In genomic region chr6:157879034-157879872, GRCh38 we compare ENCODE assay signal across 1 cellular context.
TF ChIP-seq lines count a peak whose summit lies in the region.

No MANE protein-coding gene starts in this region.

TF ChIP-seq in GM12878, 131 proteins besides CTCF, POLR2A, EP300 and RAD21 (continued from another document):
- TF ChIP-seq CEBPB (IDR thresholded peaks at IDR 0.05; ENCODE audit: borderline replicate concordance in 1 of 2, low read depth in 2 of 2, low read length in 2 of 2) (no peak), TBL1XR1 (IDR thresholded peaks at IDR 0.05; ENCODE audit: low read depth, low read length) (no peak), ZNF207 (IDR thresholded peaks at IDR 0.05; ENCODE audit: borderline replicate concordance) (no peak), IKZF2 (IDR thresholded peaks at IDR 0.05) (peak; percentile 61 to 74), BRCA1 (IDR thresholded peaks at IDR 0.05; ENCODE audit: low read depth, low read length) (no peak), MTA2 (IDR thresholded peaks at IDR 0.05; ENCODE audit: low read depth) (peak; percentile 67; the same call in 1 of the 2 replicates), SMC3 (IDR thresholded peaks at IDR 0.05; ENCODE audit: borderline replicate concordance, low read length) (no peak), SMAD5 (IDR thresholded peaks at IDR 0.05; ENCODE audit: low read depth) (no peak), CUX1 (IDR thresholded peaks at IDR 0.05; ENCODE audit: insufficient replicate concordance, low read depth, low read length) (peak; percentile 88), SIX5 (IDR thresholded peaks at IDR 0.05; ENCODE audit: low read depth, low read length, severe bottlenecking) (no peak), BHLHE40 (IDR thresholded peaks at IDR 0.05; ENCODE audit: borderline replicate concordance in 1 of 2, low read depth in 2 of 2, low read length in 1 of 2) (peak; percentile 41 to 56; a peak in 3 of 4 replicates), RUNX3 (IDR thresholded peaks at IDR 0.05; ENCODE audit: low read length) (peak; percentile 91), NFYA (IDR thresholded peaks at IDR 0.05; ENCODE audit: borderline replicate concordance, low read depth, low read length) (no peak), SRF (IDR thresholded peaks at IDR 0.05; ENCODE audit: low read depth in 2 of 2, low read length in 2 of 2) (no peak), SMAD1 (IDR thresholded peaks at IDR 0.05; ENCODE audit: low read depth, partially characterized antibody) (no peak), ATF7 (IDR thresholded peaks at IDR 0.05; ENCODE audit: low read depth) (peak; percentile 92), ZNF217 (IDR thresholded peaks at IDR 0.05) (peak; percentile 85; the same call in 1 of the 2 replicates), NFIC (IDR thresholded peaks at IDR 0.05; ENCODE audit: low read depth, low read length) (peak; percentile 82), GABPA (IDR thresholded peaks at IDR 0.05; ENCODE audit: low read depth) (0 out of 2 replicates have a peak, but pooled peaks have one; percentile 26), ATF2 (IDR thresholded peaks at IDR 0.05; ENCODE audit: low read length) (peak; percentile 92), NR2F1 (conservative IDR thresholded peaks at IDR 0.05) (0 out of 2 replicates have a peak, but pooled peaks have one; percentile 32), JUNB (IDR thresholded peaks at IDR 0.05) (peak; percentile 79), MTA3 (IDR thresholded peaks at IDR 0.05; ENCODE audit: borderline replicate concordance, low read length) (peak; percentile 52; the same call in 1 of the 2 replicates), TCF7 (IDR thresholded peaks at IDR 0.05; ENCODE audit: borderline replicate concordance) (no peak), ASH2L (IDR thresholded peaks at IDR 0.05; ENCODE audit: borderline replicate concordance, low read depth) (no peak)
- TF ChIP-seq, protein P1, sequence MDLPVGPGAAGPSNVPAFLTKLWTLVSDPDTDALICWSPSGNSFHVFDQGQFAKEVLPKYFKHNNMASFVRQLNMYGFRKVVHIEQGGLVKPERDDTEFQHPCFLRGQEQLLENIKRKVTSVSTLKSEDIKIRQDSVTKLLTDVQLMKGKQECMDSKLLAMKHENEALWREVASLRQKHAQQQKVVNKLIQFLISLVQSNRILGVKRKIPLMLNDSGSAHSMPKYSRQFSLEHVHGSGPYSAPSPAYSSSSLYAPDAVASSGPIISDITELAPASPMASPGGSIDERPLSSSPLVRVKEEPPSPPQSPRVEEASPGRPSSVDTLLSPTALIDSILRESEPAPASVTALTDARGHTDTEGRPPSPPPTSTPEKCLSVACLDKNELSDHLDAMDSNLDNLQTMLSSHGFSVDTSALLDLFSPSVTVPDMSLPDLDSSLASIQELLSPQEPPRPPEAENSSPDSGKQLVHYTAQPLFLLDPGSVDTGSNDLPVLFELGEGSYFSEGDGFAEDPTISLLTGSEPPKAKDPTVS (IDR thresholded peaks at IDR 0.05; ENCODE audit: low read depth, low read length): no peak
- TF ChIP-seq, protein P2, sequence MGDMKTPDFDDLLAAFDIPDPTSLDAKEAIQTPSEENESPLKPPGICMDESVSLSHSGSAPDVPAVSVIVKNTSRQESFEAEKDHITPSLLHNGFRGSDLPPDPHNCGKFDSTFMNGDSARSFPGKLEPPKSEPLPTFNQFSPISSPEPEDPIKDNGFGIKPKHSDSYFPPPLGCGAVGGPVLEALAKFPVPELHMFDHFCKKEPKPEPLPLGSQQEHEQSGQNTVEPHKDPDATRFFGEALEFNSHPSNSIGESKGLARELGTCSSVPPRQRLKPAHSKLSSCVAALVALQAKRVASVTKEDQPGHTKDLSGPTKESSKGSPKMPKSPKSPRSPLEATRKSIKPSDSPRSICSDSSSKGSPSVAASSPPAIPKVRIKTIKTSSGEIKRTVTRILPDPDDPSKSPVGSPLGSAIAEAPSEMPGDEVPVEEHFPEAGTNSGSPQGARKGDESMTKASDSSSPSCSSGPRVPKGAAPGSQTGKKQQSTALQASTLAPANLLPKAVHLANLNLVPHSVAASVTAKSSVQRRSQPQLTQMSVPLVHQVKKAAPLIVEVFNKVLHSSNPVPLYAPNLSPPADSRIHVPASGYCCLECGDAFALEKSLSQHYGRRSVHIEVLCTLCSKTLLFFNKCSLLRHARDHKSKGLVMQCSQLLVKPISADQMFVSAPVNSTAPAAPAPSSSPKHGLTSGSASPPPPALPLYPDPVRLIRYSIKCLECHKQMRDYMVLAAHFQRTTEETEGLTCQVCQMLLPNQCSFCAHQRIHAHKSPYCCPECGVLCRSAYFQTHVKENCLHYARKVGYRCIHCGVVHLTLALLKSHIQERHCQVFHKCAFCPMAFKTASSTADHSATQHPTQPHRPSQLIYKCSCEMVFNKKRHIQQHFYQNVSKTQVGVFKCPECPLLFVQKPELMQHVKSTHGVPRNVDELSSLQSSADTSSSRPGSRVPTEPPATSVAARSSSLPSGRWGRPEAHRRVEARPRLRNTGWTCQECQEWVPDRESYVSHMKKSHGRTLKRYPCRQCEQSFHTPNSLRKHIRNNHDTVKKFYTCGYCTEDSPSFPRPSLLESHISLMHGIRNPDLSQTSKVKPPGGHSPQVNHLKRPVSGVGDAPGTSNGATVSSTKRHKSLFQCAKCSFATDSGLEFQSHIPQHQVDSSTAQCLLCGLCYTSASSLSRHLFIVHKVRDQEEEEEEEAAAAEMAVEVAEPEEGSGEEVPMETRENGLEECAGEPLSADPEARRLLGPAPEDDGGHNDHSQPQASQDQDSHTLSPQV (IDR thresholded peaks at IDR 0.05): no peak
